8 cellular contexts compared by ENCODE assay signal in genomic region chr18:59900222-59901128, GRCh38. TPM values are rescaled to one million over a fixed set of nuclear protein-coding genes. Genes with fewer than 3 reads are reported as not detected.
DNase-seq lines count a peak whose midpoint lies in the region; ATAC-seq and TF ChIP-seq lines count a peak whose summit lies in the region.

No MANE protein-coding gene starts in this region.

- no peak overlapping the region for H2AFZ ChIP-seq in Loucy (ENCODE audit: low read length)

- H3K27me3 ChIP-seq in Loucy (ENCODE audit: insufficient read depth, low read length, poor library complexity, severe bottlenecking): peaks cover 8% of the 10 kb centered on the region
- no peaks in the 10 kb centered on the region for H3K27me3 ChIP-seq in skeletal muscle satellite cell (ENCODE audit: control insufficient read depth, insufficient read depth, low read length)

- H3K9me2 ChIP-seq in Loucy (replicated peaks; ENCODE audit: low read depth, low read length): no peaks in the 10 kb centered on the region

- H3K9me3 Mint-ChIP-seq in activated naive CD4-positive, alpha-beta T cell treated with anti-CD3 and anti-CD28 coated beads, Interleukin-2, amount 50 U/mL, for 72 hours: no peaks in the 10 kb centered on the region

- H3K27ac Mint-ChIP-seq in activated naive CD4-positive, alpha-beta T cell treated with anti-CD3 and anti-CD28 coated beads, Interleukin-2, amount 50 U/mL, for 72 hours: peak overlapping the region; percentile 99 to 100

- H3K9ac ChIP-seq in Loucy (ENCODE audit: low read depth, low read length, poor library complexity, severe bottlenecking) (peak overlapping the region; percentile 100), skeletal muscle satellite cell (ENCODE audit: low read depth, low read length) (peak overlapping the region; percentile 82)

- H3K4me1 ChIP-seq in Loucy (ENCODE audit: insufficient read depth, low read length, poor library complexity, severe bottlenecking) (peaks cover 36% of the 10 kb centered on the region), skeletal muscle satellite cell (ENCODE audit: control insufficient read depth, insufficient read depth, low read length) (peaks cover 36% of the 10 kb centered on the region)

- peaks cover 45% of the 10 kb centered on the region in 2 donors for H3K36me3 Mint-ChIP-seq in activated naive CD4-positive, alpha-beta T cell treated with anti-CD3 and anti-CD28 coated beads, Interleukin-2, amount 50 U/mL, for 72 hours

- peaks cover 75% of the 10 kb centered on the region for H3K79me2 ChIP-seq in Loucy (ENCODE audit: insufficient read depth, low read length)

- H4K20me1 ChIP-seq in Loucy (ENCODE audit: insufficient read depth, low read length, poor library complexity, severe bottlenecking): peaks cover 52% of the 10 kb centered on the region

- no peaks in the 10 kb centered on the region for H3K9me3 ChIP-seq in Loucy (ENCODE audit: insufficient read depth, low read depth, low read length)
- H3K9me3 ChIP-seq in skeletal muscle satellite cell (replicated peaks; ENCODE audit: low read length): no peaks in the 10 kb centered on the region

- H3K4me2 ChIP-seq in Loucy (ENCODE audit: low read depth, low read length, poor library complexity, severe bottlenecking) (peak overlapping the region; percentile 85), skeletal muscle satellite cell (ENCODE audit: low read length) (peak overlapping the region; percentile 85)

- no peak for TF ChIP-seq CTCF in Loucy (conservative IDR thresholded peaks at IDR 0.05; ENCODE audit: low read length)

- peak; percentile 29 for ATAC-seq in GM21825 (IDR thresholded peaks at IDR 0.05; ENCODE audit: unreplicated experiment)
- ATAC-seq in activated naive CD4-positive, alpha-beta T cell treated with anti-CD3 and anti-CD28 coated beads, Interleukin-2, amount 50 U/mL, for 72 hours: peak; percentile 43 to 45

- peaks cover 19% of the 10 kb centered on the region for H3K36me3 ChIP-seq in Loucy (ENCODE audit: insufficient read depth, low read length)
- H3K36me3 ChIP-seq in skeletal muscle satellite cell (ENCODE audit: insufficient read depth, low read length): peaks cover 8% of the 10 kb centered on the region

- peaks cover 8% of the 10 kb centered on the region; the same call in 1 of the 2 replicates for H3F3A ChIP-seq in Loucy (ENCODE audit: low read depth)

- DNase-seq in ELR (ENCODE audit: low read depth) (peak; percentile 88), SK-N-DZ (ENCODE audit: low spot score) (peak; percentile 60), hepatic stellate cell (ENCODE audit: low spot score) (peak; percentile 45), mesenteric fat pad (ENCODE audit: low spot score) (no peak)
- DNase-seq in activated naive CD4-positive, alpha-beta T cell treated with anti-CD3 and anti-CD28 coated beads, Interleukin-2, amount 50 U/mL, for 72 hours (ENCODE audit: low spot score in 2 of 2): peak; percentile 67 to 69

- peak overlapping the region; percentile 80 for H3K4me3 ChIP-seq in Loucy (ENCODE audit: low read length, poor library complexity, severe bottlenecking)
- H3K4me3 ChIP-seq in skeletal muscle satellite cell (ENCODE audit: low read length): peak overlapping the region; percentile 86

RNA-seq across cellular contexts. Expression of gene PMAIP1, which starts 0.7 kb away (rescaled TPM):
- polyA plus RNA-seq in SK-N-DZ (2014; cell fraction: cytosol; rRNA removed): 52.4 and 54.7 TPM in 2 replicates
- 19.4 and 33.2 TPM in 2 replicates for polyA plus RNA-seq in SK-N-DZ (2014; cell fraction: nucleus; rRNA removed)
- 100 to 1,000 TPM in 1 of 2 donors, 10 to 100 TPM in 1; 52.6 to 105 TPM for total RNA-seq in activated naive CD4-positive, alpha-beta T cell treated with anti-CD3 and anti-CD28 coated beads, Interleukin-2, amount 50 U/mL, for 72 hours
- total RNA-seq in skeletal muscle satellite cell (2012; rRNA removed): 20.5 and 24.5 TPM in 2 replicates
- total RNA-seq in mesenteric fat pad: 0.87 TPM

Comparison
In these comparisons a context has a peak if more than half of its experiments do, and no peak if none do; other contexts are left out.
1. RNA of gene PMAIP1, which starts 0.7 kb away (total RNA-seq): 52.6 to 105 TPM in activated naive CD4-positive, alpha-beta T cell treated with anti-CD3 and anti-CD28 coated beads, Interleukin-2, amount 50 U/mL, for 72 hours; 0.87 TPM in mesenteric fat pad (single experiment); every median in the first group is over 10 times any median in the second.